In the genomic region with DNA sequence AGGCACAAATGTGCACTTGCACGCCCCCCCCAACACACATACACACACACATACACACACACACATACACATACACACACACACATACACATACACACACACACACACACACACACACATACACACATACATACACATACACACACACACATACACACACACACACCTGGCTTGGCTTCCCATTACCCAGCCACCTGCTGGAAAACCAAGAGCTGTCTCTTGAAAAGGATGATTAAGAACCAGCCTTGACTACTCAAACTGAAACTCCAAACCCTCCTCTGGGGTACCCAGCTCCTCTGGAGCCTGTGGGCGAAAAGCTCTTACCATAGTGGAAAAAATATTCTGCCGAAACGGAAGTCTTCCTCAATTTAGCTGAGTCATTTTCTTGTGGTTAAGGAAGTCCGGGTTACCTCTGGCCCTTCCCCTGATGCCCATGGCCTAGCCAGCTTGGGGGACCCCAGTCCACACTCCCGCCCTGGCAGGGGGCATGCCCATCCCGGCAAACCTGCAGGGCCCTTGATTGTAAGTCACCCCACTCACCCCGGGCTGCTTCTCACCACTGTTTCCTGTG, we compare ENCODE assay signal across 9 cellular contexts. TPM values are rescaled to one million over a fixed set of nuclear protein-coding genes. Genes with fewer than 3 reads are reported as not detected.
DNase-seq lines count a peak whose midpoint lies in the region; ATAC-seq lines count a peak whose summit lies in the region.
"Had no signal": no experiment of that assay in that cellular context is flagged by ENCODE, and none has a peak within 500 bp of the region (broad histone marks: within the 10 kb centered on the region; RNA-seq: fewer than 3 reads in every experiment).

No MANE protein-coding gene starts in this region.

- no peak overlapping the region for H3K4me3 ChIP-seq in SJCRH30

- H3K27me3 ChIP-seq in SJCRH30: no peaks in the 10 kb centered on the region; the same call in 1 of the 2 replicates

- H3K36me3 ChIP-seq in SJCRH30: no peaks in the 10 kb centered on the region

- H3K4me1 ChIP-seq in SJCRH30: peaks cover 10% of the 10 kb centered on the region

- H3K27ac ChIP-seq in SJCRH30: no peak overlapping the region

- peak; percentile 48 for DNase-seq in activated CD4-positive, CD25-positive, alpha-beta regulatory T cell treated with anti-CD3 and anti-CD28 coated beads, Interleukin-2, amount 50 U/mL, for 72 hours
- DNase-seq in stimulated activated CD4-positive, alpha-beta T cell treated with anti-CD3 and anti-CD28 coated beads, Interleukin-15, amount 100 ng/mL, for 48 hours (ENCODE audit: low read depth in 2 of 2): peak; percentile 39 to 49
- no peak for DNase-seq in central memory CD4-positive, alpha-beta T cell
- DNase-seq in NCI-H2081 treated with DMSO at 0.1 percent for 48 hours (lab: John Stamatoyannopoulos, UW) (no peak), NCI-H146 treated with DMSO at 0.1 percent for 48 hours (lab: John Stamatoyannopoulos, UW; ENCODE audit: unreplicated experiment) (no peak), SJCRH30 (no peak)
- DNase-seq: naive B cell had no signal

- ATAC-seq in GM18907 (IDR thresholded peaks at IDR 0.05; ENCODE audit: unreplicated experiment) (peak; percentile 87), HG02798 (IDR thresholded peaks at IDR 0.05; ENCODE audit: poor library complexity, unreplicated experiment) (peak; percentile 63)

- no peaks in the 10 kb centered on the region for H3K9me3 ChIP-seq in SJCRH30 (replicated peaks)

RNA-seq across cellular contexts. Expression of a gene that starts 21.9 kb away (rescaled TPM):
- total RNA-seq in SJCRH30 (2014; rRNA removed; shearing (Covaris generic)): 5.8 and 5.9 TPM in 2 replicates

RNA-seq across cellular contexts. Expression of a gene that starts 54.8 kb away (rescaled TPM):
- total RNA-seq in SJCRH30 (2014; rRNA removed; shearing (Covaris generic)): not detected in 2 replicates

Comparison
In these comparisons a context has a peak if more than half of its experiments do, and no peak if none do; other contexts are left out.
1. DNase-seq: peak in activated CD4-positive, CD25-positive, alpha-beta regulatory T cell treated with anti-CD3 and anti-CD28 coated beads, Interleukin-2, amount 50 U/mL, for 72 hours (single experiment) and stimulated activated CD4-positive, alpha-beta T cell treated with anti-CD3 and anti-CD28 coated beads, Interleukin-15, amount 100 ng/mL, for 48 hours (2 of 2); none in central memory CD4-positive, alpha-beta T cell (single experiment), NCI-H2081 treated with DMSO at 0.1 percent for 48 hours (single experiment), NCI-H146 treated with DMSO at 0.1 percent for 48 hours (single experiment) and SJCRH30 (0 of 2).